ENCODE assay signal across 24 cellular contexts in genomic region chr5:18754201-18754600, GRCh38.
"Had no signal": no experiment of that assay in that cellular context is flagged by ENCODE, and none has a peak within 500 bp of the region (broad histone marks: within the 10 kb centered on the region; RNA-seq: fewer than 3 reads in every experiment).

No MANE protein-coding gene starts in this region.

- H3K9me3 ChIP-seq: esophagus squamous epithelium, neutrophil, psoas muscle, right lobe of liver, stomach, thoracic aorta, transverse colon had no signal

- H3K4me1 ChIP-seq: esophagus squamous epithelium, gastroesophageal sphincter, psoas muscle, right lobe of liver, stomach, transverse colon had no signal

- H3K36me3 ChIP-seq: esophagus squamous epithelium, gastroesophageal sphincter, neutrophil, right lobe of liver, stomach, thoracic aorta, transverse colon had no signal

- H2AFZ ChIP-seq: hepatocyte had no signal

- H3K4me3 ChIP-seq: esophagus squamous epithelium, gastroesophageal sphincter, hepatocyte, lung, psoas muscle, right lobe of liver, stomach, thoracic aorta, transverse colon had no signal

- H3K79me2 ChIP-seq: hepatocyte had no signal

- H3K27me3 Mint-ChIP-seq: effector memory CD8-positive, alpha-beta T cell had no signal

- H3K4me1 Mint-ChIP-seq: naive B cell, nephron had no signal

- H3K27me3 ChIP-seq: esophagus squamous epithelium, gastroesophageal sphincter, hepatocyte, neutrophil, right lobe of liver, stomach, transverse colon had no signal

- ATAC-seq: effector memory CD8-positive, alpha-beta T cell; gastroesophageal sphincter; left colon; left ventricle myocardium superior; psoas muscle; right lobe of liver had no signal

- H3K4me3 Mint-ChIP-seq: effector memory CD8-positive, alpha-beta T cell; nephron had no signal

- H3K27ac Mint-ChIP-seq: effector memory CD8-positive, alpha-beta T cell; naive B cell; nephron had no signal

- H3K36me3 Mint-ChIP-seq: naive B cell had no signal

- H3K9me3 Mint-ChIP-seq: effector memory CD8-positive, alpha-beta T cell; naive B cell; nephron had no signal

- DNase-seq: effector memory CD8-positive, alpha-beta T cell; esophagus squamous epithelium; foreskin fibroblast; head of caudate nucleus; left colon; left ventricle myocardium superior; mesenchymal stem cell; naive B cell; psoas muscle; retina; right lobe of liver; stimulated activated CD4-positive, alpha-beta T cell treated with anti-CD3 and anti-CD28 coated beads, Interleukin-2, amount 100 ng/mL, for 24 hours; stimulated activated CD4-positive, alpha-beta T cell treated with anti-CD3 and anti-CD28 coated beads, Interleukin-4, amount 100 ng/mL, for 4 hours; stimulated activated naive CD4-positive, alpha-beta T cell; stomach; substantia nigra; transverse colon had no signal

- H3K4me2 ChIP-seq: hepatocyte had no signal

- H3K27ac ChIP-seq: epithelial cell of prostate, esophagus squamous epithelium, gastroesophageal sphincter, hepatocyte, neutrophil, psoas muscle, right lobe of liver, stomach, thoracic aorta, transverse colon had no signal
